ENCODE assay signal across 25 cellular contexts in genomic region chr10:95187617-95188016, GRCh38. TPM values are rescaled to one million over a fixed set of nuclear protein-coding genes. Genes with fewer than 3 reads are reported as not detected.
DNase-seq lines count a peak whose midpoint lies in the region; ATAC-seq, FAIRE-seq and TF ChIP-seq lines count a peak whose summit lies in the region.
"Had no signal": no experiment of that assay in that cellular context is flagged by ENCODE, and none has a peak within 500 bp of the region (broad histone marks: within the 10 kb centered on the region; RNA-seq: fewer than 3 reads in every experiment).

No MANE protein-coding gene starts in this region.

- ATAC-seq in HG03342 (IDR thresholded peaks at IDR 0.05; ENCODE audit: unreplicated experiment), result no peak

- no peaks in the 10 kb centered on the region for H3K27me3 ChIP-seq in parathyroid adenoma (ENCODE audit: control insufficient read depth, insufficient read depth, low read length)
- no peaks in the 10 kb centered on the region for H3K27me3 ChIP-seq in left ventricle myocardium inferior (ENCODE audit: low read depth)
- no peaks in the 10 kb centered on the region for H3K27me3 ChIP-seq in SJCRH30

- peak overlapping the region; percentile 35 for H3K4me2 ChIP-seq in parathyroid adenoma (ENCODE audit: low read length)

- H3K36me3 Mint-ChIP-seq in type B pancreatic cell, result no peaks in the 10 kb centered on the region
- H3K36me3 Mint-ChIP-seq: CD14-positive monocyte; CD4-positive, alpha-beta memory T cell; CD4-positive, CD25-positive, alpha-beta regulatory T cell; CD8-positive, alpha-beta memory T cell had no signal

- no peaks in the 10 kb centered on the region for H3K9me3 Mint-ChIP-seq in type B pancreatic cell

- no peaks in the 10 kb centered on the region for H3K9me3 ChIP-seq in parathyroid adenoma (ENCODE audit: control insufficient read depth, low read length)
- no peaks in the 10 kb centered on the region for H3K9me3 ChIP-seq in left ventricle myocardium inferior (replicated peaks)
- H3K9me3 ChIP-seq in SJCRH30 (replicated peaks), result no peaks in the 10 kb centered on the region

- no peaks in the 10 kb centered on the region for H3K27me3 Mint-ChIP-seq in type B pancreatic cell
- H3K27me3 Mint-ChIP-seq: B cell had no signal

- peak overlapping the region; percentile 47 for H3K4me3 Mint-ChIP-seq in type B pancreatic cell
- H3K4me3 Mint-ChIP-seq: B cell; CD14-positive monocyte; CD4-positive, alpha-beta memory T cell; CD4-positive, CD25-positive, alpha-beta regulatory T cell had no signal

- FAIRE-seq in D721Med (lab: Jason Lieb, UNC), result peak; percentile 92
- FAIRE-seq: A204.1, G401.6, GM12891, GM19239 had no signal

- H3K79me2 ChIP-seq in parathyroid adenoma, result no peaks in the 10 kb centered on the region

- no peak overlapping the region for H3K9ac ChIP-seq in parathyroid adenoma

- H3K4me1 ChIP-seq in parathyroid adenoma (peaks cover 12% of the 10 kb centered on the region), left ventricle myocardium inferior (peaks cover 15% of the 10 kb centered on the region), SJCRH30 (no peaks in the 10 kb centered on the region)

- TF ChIP-seq CTCF in D721Med (IDR thresholded peaks at IDR 0.05; ENCODE audit: insufficient read depth, missing control alignments) (no peak), parathyroid adenoma (IDR thresholded peaks at IDR 0.05) (no peak), type B pancreatic cell (conservative IDR thresholded peaks at IDR 0.05) (no peak), left ventricle myocardium inferior (IDR thresholded peaks at IDR 0.05; ENCODE audit: borderline replicate concordance) (no peak)

- H3K27ac ChIP-seq in parathyroid adenoma (no peak overlapping the region), left ventricle myocardium inferior (replicated peaks) (no peak overlapping the region), SJCRH30 (no peak overlapping the region)

- peaks cover 10% of the 10 kb centered on the region for H3K4me1 Mint-ChIP-seq in type B pancreatic cell (ENCODE audit: unreplicated experiment)

- intact Hi-C loops in left ventricle myocardium inferior (cut with micrococcal nuclease), result loop anchor here (10.0 kb wide), 1 partner anchor 177 kb away; no protein-coding TSS in a partner anchor

- no peaks in the 10 kb centered on the region for H3K36me3 ChIP-seq in parathyroid adenoma (ENCODE audit: control insufficient read depth, insufficient read depth, low read length)
- no peaks in the 10 kb centered on the region for H3K36me3 ChIP-seq in left ventricle myocardium inferior
- no peaks in the 10 kb centered on the region for H3K36me3 ChIP-seq in SJCRH30

- no peak overlapping the region for H3K27ac Mint-ChIP-seq in type B pancreatic cell
- H3K27ac Mint-ChIP-seq: B cell; CD14-positive monocyte; CD4-positive, alpha-beta memory T cell; CD4-positive, CD25-positive, alpha-beta regulatory T cell had no signal

- H2AFZ ChIP-seq in parathyroid adenoma, result peak overlapping the region; percentile 10

- DNase-seq in D721Med (ENCODE audit: insufficient read length, low spot score) (no peak), NCI-H82 treated with DMSO at 0.1 percent for 48 hours (lab: John Stamatoyannopoulos, UW; ENCODE audit: unreplicated experiment) (peak; percentile 15), type B pancreatic cell (ENCODE audit: extremely low spot score, unreplicated experiment) (no peak), left ventricle myocardium inferior (no peak), SJCRH30 (no peak), HUDEP-2 (lab: John Stamatoyannopoulos, UW; ENCODE audit: unreplicated experiment in 76 of 76) (no peak)
- DNase-seq: 8988T; ACHN; AML-193; C1 segment of cervical spinal cord; CD4-positive, alpha-beta memory T cell; CD4-positive, CD25-positive, alpha-beta regulatory T cell; CD8-positive, alpha-beta memory T cell; COR-L47; DMS79 treated with DMSO at 0.1 percent for 48 hours; GF-D8 had no signal

- H3K4me3 ChIP-seq in parathyroid adenoma (ENCODE audit: low read depth, low read length) (no peak overlapping the region), left ventricle myocardium inferior (no peak overlapping the region), SJCRH30 (no peak overlapping the region)

RNA-seq across cellular contexts. Expression of gene ACSM6, which starts 6.4 kb away (rescaled TPM):
- total RNA-seq in type B pancreatic cell (ENCODE audit: low replicate concordance), result not detected in 2 replicates
- total RNA-seq in left ventricle myocardium inferior, result not detected
- 0.08 TPM in 1 of 2 replicates, not detected in the other for total RNA-seq in SJCRH30 (2014; rRNA removed; shearing (Covaris generic))
- total RNA-seq: A673; B cell; CD4-positive, alpha-beta memory T cell; CD4-positive, CD25-positive, alpha-beta regulatory T cell; CD8-positive, alpha-beta memory T cell had no signal
